Comparison of ENCODE assay signal across 10 cellular contexts in genomic region chrX:32483534-32484136, GRCh38.
DNase-seq lines count a peak whose midpoint lies in the region; ATAC-seq and TF ChIP-seq lines count a peak whose summit lies in the region.
"Had no signal": no experiment of that assay in that cellular context is flagged by ENCODE, and none has a peak within 500 bp of the region (broad histone marks: within the 10 kb centered on the region; RNA-seq: fewer than 3 reads in every experiment).

No MANE protein-coding gene starts in this region.

- H3K27ac Mint-ChIP-seq in endodermal cell, result no peak overlapping the region

- no peak overlapping the region for H3K9ac ChIP-seq in endodermal cell (ENCODE audit: extremely low read depth, low read length, poor library complexity, severe bottlenecking)
- H3K9ac ChIP-seq: BLaER1 treated with 17β-estradiol and CSF1 and Interleukin-3, amounts not matched to agents 10 nM and 100 nM had no signal

- H3K9me3 Mint-ChIP-seq in endodermal cell, result no peaks in the 10 kb centered on the region

- H3K4me3 Mint-ChIP-seq in endodermal cell, result no peak overlapping the region

- H3K27me3 ChIP-seq in endodermal cell (ENCODE audit: control insufficient read depth, insufficient read depth, low read length, poor library complexity, severe bottlenecking), result no peaks in the 10 kb centered on the region

- DNase-seq in SKM-1 treated with dmso at 0.1 percent for 144 hours (lab: John Stamatoyannopoulos, UW; ENCODE audit: unreplicated experiment) (peak; percentile 6), SKM-1 (lab: John Stamatoyannopoulos, UW; ENCODE audit: unreplicated experiment) (no peak), NCI-H2081 treated with DMSO at 0.1 percent for 48 hours (lab: John Stamatoyannopoulos, UW) (peak; percentile 8), endodermal cell (no peak), superior temporal gyrus (ENCODE audit: extremely low spot score) (peak; percentile 32), SHP77 treated with DMSO at 0.1 percent for 48 hours (lab: John Stamatoyannopoulos, UW) (no peak)
- DNase-seq in activated CD4-positive, alpha-beta T cell treated with anti-CD3 and anti-CD28 coated beads, Interleukin-2, amount 50 U/mL, for 1 hour, result no peak
- DNase-seq: T1000 had no signal

- TF ChIP-seq CTCF in endodermal cell (conservative IDR thresholded peaks at IDR 0.05), result peak; percentile 77

- H3K36me3 Mint-ChIP-seq in endodermal cell (ENCODE audit: low read depth), result no peaks in the 10 kb centered on the region

- no peak for ATAC-seq in GM18873 (IDR thresholded peaks at IDR 0.05; ENCODE audit: low FRiP score, unreplicated experiment)

- no peak overlapping the region for H3K4me3 ChIP-seq in endodermal cell (ENCODE audit: low read length)
- H3K4me3 ChIP-seq: BLaER1 treated with 17β-estradiol and CSF1 and Interleukin-3, amounts not matched to agents 10 nM and 100 nM had no signal

- H3K27ac ChIP-seq in endodermal cell (ENCODE audit: low read depth, low read length), result no peak overlapping the region
- H3K27ac ChIP-seq: BLaER1 treated with 17β-estradiol and CSF1 and Interleukin-3, amounts not matched to agents 10 nM and 100 nM had no signal

- no peaks in the 10 kb centered on the region for H3K4me1 ChIP-seq in endodermal cell (ENCODE audit: control insufficient read depth, insufficient read depth, low read length)
- H3K4me1 ChIP-seq: BLaER1 treated with 17β-estradiol and CSF1 and Interleukin-3, amounts not matched to agents 10 nM and 100 nM had no signal

- no CpG with 5 or more reads among the region's 3 CpGs for WGBS in endodermal cell (ENCODE audit: insufficient coverage in 1 of 2, insufficient read length in 1 of 2), 2 experiments

- no peaks in the 10 kb centered on the region for H3K27me3 Mint-ChIP-seq in endodermal cell (ENCODE audit: insufficient read depth)

- H3K9me3 ChIP-seq in endodermal cell (ENCODE audit: control insufficient read depth, low read length), result no peaks in the 10 kb centered on the region
- H3K9me3 ChIP-seq: BLaER1 treated with 17β-estradiol and CSF1 and Interleukin-3, amounts not matched to agents 10 nM and 100 nM had no signal

- H3K36me3 ChIP-seq in endodermal cell (ENCODE audit: control insufficient read depth, insufficient read depth, low read length), result no peaks in the 10 kb centered on the region
- H3K36me3 ChIP-seq: BLaER1 treated with 17β-estradiol and CSF1 and Interleukin-3, amounts not matched to agents 10 nM and 100 nM had no signal

- H3K4me1 Mint-ChIP-seq in endodermal cell, result no peaks in the 10 kb centered on the region

Comparison
In these comparisons a context has a peak if more than half of its experiments do, and no peak if none do; other contexts are left out.
1. DNase-seq: peak in SKM-1 treated with dmso at 0.1 percent for 144 hours (single experiment), NCI-H2081 treated with DMSO at 0.1 percent for 48 hours (single experiment) and superior temporal gyrus (single experiment); none in SKM-1 (single experiment), endodermal cell (single experiment), SHP77 treated with DMSO at 0.1 percent for 48 hours (single experiment) and activated CD4-positive, alpha-beta T cell treated with anti-CD3 and anti-CD28 coated beads, Interleukin-2, amount 50 U/mL, for 1 hour (single experiment).